ENCODE assay signal across 23 cellular contexts in genomic region chr2:214856116-214856515, GRCh38. TPM values are rescaled to one million over a fixed set of nuclear protein-coding genes. Genes with fewer than 3 reads are reported as not detected.
DNase-seq lines count a peak whose midpoint lies in the region; ATAC-seq, FAIRE-seq and TF ChIP-seq lines count a peak whose summit lies in the region.
"Had no signal": no experiment of that assay in that cellular context is flagged by ENCODE, and none has a peak within 500 bp of the region (broad histone marks: within the 10 kb centered on the region; RNA-seq: fewer than 3 reads in every experiment).

No MANE protein-coding gene starts in this region.

- no peaks in the 10 kb centered on the region for H3K4me1 Mint-ChIP-seq in natural killer cell treated with Interleukin-12 subunit alpha and Interleukin-12 subunit beta and Interleukin-15 and Interleukin-18, amount 100 ng/mL, for 72 hours (ENCODE audit: low read depth in 2 of 2)
- H3K4me1 Mint-ChIP-seq: CD4-positive, alpha-beta memory T cell had no signal

- H3K4me3 Mint-ChIP-seq in natural killer cell treated with Interleukin-12 subunit alpha and Interleukin-12 subunit beta and Interleukin-15 and Interleukin-18, amount 100 ng/mL, for 72 hours, result no peak overlapping the region
- H3K4me3 Mint-ChIP-seq: CD4-positive, alpha-beta memory T cell; T-helper 2 cell treated with Interferon-gamma antibody and Interleukin-4, amounts not matched to agents 5 μg/mL and 100 μg/mL, for 36 hours had no signal

- H3K9me3 ChIP-seq in small intestine (ENCODE audit: control insufficient read depth, low read depth), result no peaks in the 10 kb centered on the region
- H3K9me3 ChIP-seq: heart left ventricle, SJSA1 had no signal

- in situ Hi-C loops in ACHN (cut with HindIII; ENCODE audit: low pct_ligation_motif_present, low pct_unique_long_range_greater_than_20kb, low sequenced_read_pairs) (no loop called here), brain microvascular endothelial cell (cut with HindIII; ENCODE audit: low pct_ligation_motif_present, low sequenced_read_pairs) (no loop called here)

- H3K4me3 ChIP-seq in brain microvascular endothelial cell (ENCODE audit: low read depth, low read length), result no peak overlapping the region
- no peak overlapping the region for H3K4me3 ChIP-seq in small intestine (ENCODE audit: low read depth in 1 of 2, low read length in 2 of 2)
- H3K4me3 ChIP-seq: coronary artery, heart left ventricle, SJSA1 had no signal

- no peaks in the 10 kb centered on the region for H3K9me3 Mint-ChIP-seq in natural killer cell treated with Interleukin-12 subunit alpha and Interleukin-12 subunit beta and Interleukin-15 and Interleukin-18, amount 100 ng/mL, for 72 hours
- H3K9me3 Mint-ChIP-seq: T-helper 2 cell treated with Interferon-gamma antibody and Interleukin-4, amounts not matched to agents 5 μg/mL and 100 μg/mL, for 36 hours had no signal

- WGBS in small intestine, 3 donors, result 72 to 87% (median 78%) methylated on average over 3 of the region's 3 CpGs

- ATAC-seq in natural killer cell treated with Interleukin-12 subunit alpha and Interleukin-12 subunit beta and Interleukin-15 and Interleukin-18, amount 100 ng/mL, for 72 hours, result no peak
- ATAC-seq: activated CD4-positive, CD25-positive, alpha-beta regulatory T cell treated with anti-CD3 and anti-CD28 coated beads, Interleukin-2, amount 50 U/mL, for 24 hours; heart left ventricle had no signal

- DNase-seq in ACHN (peak; percentile 6), HCEC 1CT (peak; percentile 55), brain microvascular endothelial cell (peak; percentile 14), hepatic stellate cell (ENCODE audit: low spot score) (peak; percentile 12), small intestine (no peak), dermis blood vessel endothelial cell (no peak)
- no peak for DNase-seq in natural killer cell treated with Interleukin-12 subunit alpha and Interleukin-12 subunit beta and Interleukin-15 and Interleukin-18, amount 100 ng/mL, for 72 hours (ENCODE audit: low spot score)
- DNase-seq in stimulated activated CD4-positive, alpha-beta T cell treated with anti-CD3 and anti-CD28 coated beads, Interleukin-15, amount 100 ng/mL, for 24 hours, result no peak
- DNase-seq: activated effector memory CD4-positive, alpha-beta T cell treated with anti-CD3 and anti-CD28 coated beads, Interleukin-2, amount 50 U/mL, for 16 hours; amygdala; CD4-positive, alpha-beta memory T cell; DND-41; heart left ventricle; islet precursor cell; mesenchymal stem cell; NCI-H2029 treated with DMSO at 0.1 percent for 48 hours; NCI-H510A had no signal

- no peaks in the 10 kb centered on the region for H3K4me1 ChIP-seq in small intestine (ENCODE audit: control insufficient read depth in 2 of 2, insufficient read depth in 1 of 2, low read depth in 1 of 2, low read length in 1 of 2)
- H3K4me1 ChIP-seq: heart left ventricle, SJSA1 had no signal

- H3K27ac ChIP-seq in brain microvascular endothelial cell (no peak overlapping the region), small intestine (ENCODE audit: low read depth in 1 of 2, low read length in 1 of 2) (no peak overlapping the region)
- H3K27ac ChIP-seq: coronary artery, epithelial cell of prostate, heart left ventricle, SJSA1 had no signal

- H3K27me3 ChIP-seq in brain microvascular endothelial cell (replicated peaks) (no peaks in the 10 kb centered on the region), small intestine (ENCODE audit: control insufficient read depth in 2 of 2, insufficient read depth in 2 of 2, low read length in 2 of 2) (no peaks in the 10 kb centered on the region)
- H3K27me3 ChIP-seq: heart left ventricle, SJSA1 had no signal

- no peak for FAIRE-seq in small intestine (lab: Jason Lieb, UNC)
- FAIRE-seq: urothelium cell line had no signal

- no peak for TF ChIP-seq CTCF in brain microvascular endothelial cell (IDR thresholded peaks at IDR 0.05; ENCODE audit: low read depth, low read length, missing control alignments)

- no peak overlapping the region for H3K27ac Mint-ChIP-seq in natural killer cell treated with Interleukin-12 subunit alpha and Interleukin-12 subunit beta and Interleukin-15 and Interleukin-18, amount 100 ng/mL, for 72 hours
- H3K27ac Mint-ChIP-seq: CD4-positive, alpha-beta memory T cell; T-helper 2 cell treated with Interferon-gamma antibody and Interleukin-4, amounts not matched to agents 5 μg/mL and 100 μg/mL, for 36 hours had no signal

- H3K36me3 Mint-ChIP-seq in natural killer cell treated with Interleukin-12 subunit alpha and Interleukin-12 subunit beta and Interleukin-15 and Interleukin-18, amount 100 ng/mL, for 72 hours, result no peaks in the 10 kb centered on the region
- H3K36me3 Mint-ChIP-seq: CD4-positive, alpha-beta memory T cell had no signal

- H3K36me3 ChIP-seq in brain microvascular endothelial cell (replicated peaks), result no peaks in the 10 kb centered on the region
- H3K36me3 ChIP-seq in small intestine (ENCODE audit: control insufficient read depth in 2 of 2, insufficient read depth in 2 of 2, low read length in 2 of 2), result no peaks in the 10 kb centered on the region
- H3K36me3 ChIP-seq: heart left ventricle, SJSA1 had no signal

- H3K27me3 Mint-ChIP-seq in natural killer cell treated with Interleukin-12 subunit alpha and Interleukin-12 subunit beta and Interleukin-15 and Interleukin-18, amount 100 ng/mL, for 72 hours, result no peaks in the 10 kb centered on the region
- H3K27me3 Mint-ChIP-seq: CD4-positive, alpha-beta memory T cell had no signal

RNA-seq across cellular contexts. Expression of gene BARD1, which starts 46.6 kb away (rescaled TPM):
- polyA plus RNA-seq in small intestine, result 1 to 10 TPM in 2 of 3 donors, under 1 TPM in 1; 0.81 to 2.9 (median 1.3) TPM
- 10 to 100 TPM; 23.4 to 52.1 TPM for total RNA-seq in natural killer cell treated with Interleukin-12 subunit alpha and Interleukin-12 subunit beta and Interleukin-15 and Interleukin-18, amount 100 ng/mL, for 72 hours
- 20.4 and 21.1 TPM in 2 replicates for total RNA-seq in dermis blood vessel endothelial cell

Comparison
In these comparisons a context has a peak if more than half of its experiments do, and no peak if none do; other contexts are left out.
1. DNase-seq: peak in ACHN (single experiment), HCEC 1CT (single experiment), brain microvascular endothelial cell (single experiment) and hepatic stellate cell (single experiment); none in small intestine (single experiment), natural killer cell treated with Interleukin-12 subunit alpha and Interleukin-12 subunit beta and Interleukin-15 and Interleukin-18, amount 100 ng/mL, for 72 hours (single experiment), dermis blood vessel endothelial cell (single experiment) and stimulated activated CD4-positive, alpha-beta T cell treated with anti-CD3 and anti-CD28 coated beads, Interleukin-15, amount 100 ng/mL, for 24 hours (single experiment).